ENCODE assay signal across 8 cellular contexts in the genomic region with DNA sequence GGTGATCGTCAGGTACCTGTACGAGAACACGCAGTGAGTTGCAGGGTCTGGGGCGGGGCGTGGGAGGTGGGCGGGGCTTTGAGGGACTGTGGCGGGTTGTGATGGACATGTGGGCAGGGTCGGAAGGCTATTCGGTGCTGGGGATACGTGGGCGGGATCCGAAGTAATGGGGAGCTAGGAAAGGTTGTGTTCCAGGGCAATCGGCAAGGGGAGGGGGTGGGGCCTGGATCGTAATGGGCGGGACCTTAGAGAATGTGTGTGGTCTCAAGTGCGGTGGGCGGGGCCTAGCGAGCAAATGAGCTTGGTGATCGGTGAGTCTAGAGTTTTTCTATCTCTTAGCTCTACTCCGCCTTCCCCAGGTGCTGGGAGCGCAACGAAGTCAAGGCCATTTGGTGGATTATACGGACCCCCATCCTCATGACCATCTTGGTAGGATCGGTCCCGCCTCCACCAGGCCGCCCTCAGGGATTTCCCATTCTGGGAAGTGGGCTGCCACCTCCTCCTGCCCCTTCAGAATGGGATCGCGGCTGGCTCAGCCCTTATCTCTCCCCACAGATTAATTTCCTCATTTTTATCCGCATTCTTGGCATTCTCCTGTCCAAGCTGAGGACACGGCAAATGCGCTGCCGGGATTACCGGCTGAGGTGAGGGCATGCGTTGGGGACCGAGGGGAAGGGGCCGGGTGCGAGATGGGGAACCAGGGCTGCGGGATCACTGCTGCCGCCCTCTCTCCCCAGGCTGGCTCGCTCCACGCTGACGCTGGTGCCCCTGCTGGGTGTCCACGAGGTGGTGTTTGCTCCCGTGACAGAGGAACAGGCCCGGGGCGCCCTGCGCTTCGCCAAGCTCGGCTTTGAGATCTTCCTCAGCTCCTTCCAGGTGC. TPM values are rescaled to one million over a fixed set of nuclear protein-coding genes. Genes with fewer than 3 reads are reported as not detected.
A peak's percentile ranks its signal among the peaks of the same experiment; 100 is the strongest.
DNase-seq lines count a peak whose midpoint lies in the region; ATAC-seq and TF ChIP-seq lines count a peak whose summit lies in the region.

No MANE protein-coding gene starts in this region.

- H3K4me3 ChIP-seq in coronary artery (peak overlapping the region; percentile 54), left lung (peak overlapping the region; percentile 25 to 34)

- H3K9me3 ChIP-seq in left lung: no peaks in the 10 kb centered on the region

- intact Hi-C loops in left lung (cut with DNase I): no loop called here

- peak; percentile 61 for ATAC-seq in GM18511 (IDR thresholded peaks at IDR 0.05; ENCODE audit: unreplicated experiment)
- ATAC-seq in left lung: peak; percentile 90
- no peak for ATAC-seq in GM19023 (IDR thresholded peaks at IDR 0.05; ENCODE audit: unreplicated experiment)
- no peak for ATAC-seq in HG02623 (IDR thresholded peaks at IDR 0.05; ENCODE audit: unreplicated experiment)

- peak; percentile 84 for DNase-seq in NCI-H1436 (lab: John Stamatoyannopoulos, UW)
- peak; percentile 56 to 73 for DNase-seq in activated CD4-positive, alpha-beta T cell treated with anti-CD3 and anti-CD28 coated beads, Interleukin-2, amount 50 U/mL, for 24 hours (ENCODE audit: low read depth in 1 of 2, low spot score in 1 of 2)
- DNase-seq in coronary artery (ENCODE audit: low spot score): no peak
- DNase-seq in left lung: peak; percentile 91
- peak; percentile 81 to 87 for DNase-seq in stimulated activated CD4-positive, alpha-beta T cell treated with anti-CD3 and anti-CD28 coated beads, Interleukin-4, amount 100 ng/mL, for 4 hours

- H3K36me3 ChIP-seq in left lung: no peaks in the 10 kb centered on the region

- peaks cover 17 to 70% of the 10 kb centered on the region in 2 donors for H3K27me3 ChIP-seq in left lung

- H3K27ac ChIP-seq in coronary artery (no peak overlapping the region), left lung (peak overlapping the region in 1 of 2 donors; percentile 51)

- TF ChIP-seq CTCF in coronary artery (IDR thresholded peaks at IDR 0.05) (no peak), left lung (IDR thresholded peaks at IDR 0.05) (no peak)

- peaks cover 8 to 40% of the 10 kb centered on the region in 2 donors for H3K4me1 ChIP-seq in left lung

RNA-seq across cellular contexts. Expression of gene GIPR, which starts 9.6 kb away (rescaled TPM):
- 1 to 10 TPM; 5.4 to 5.7 TPM for total RNA-seq in left lung

RNA-seq across cellular contexts. Expression of gene SNRPD2, which starts 14.2 kb away (rescaled TPM):
- total RNA-seq in left lung: 100 to 1,000 TPM; 276 to 306 TPM

RNA-seq across cellular contexts. Expression of gene QPCTL, which starts 14.9 kb away (rescaled TPM):
- 1 to 10 TPM; 7.7 to 8.7 TPM for total RNA-seq in left lung

RNA-seq across cellular contexts. Expression of gene EML2, which starts 38.4 kb away (rescaled TPM):
- total RNA-seq in left lung: 10 to 100 TPM; 54.2 to 76.4 TPM

RNA-seq across cellular contexts. Expression of gene FBXO46, which starts 53.1 kb away (rescaled TPM):
- total RNA-seq in left lung: 10 to 100 TPM; 16.6 to 18.4 TPM

Comparison
In these comparisons a context has a peak if more than half of its experiments do, and no peak if none do; other contexts are left out.
1. ATAC-seq: peak in GM18511 (single experiment) and left lung (single experiment); none in GM19023 (single experiment) and HG02623 (single experiment).